17 cellular contexts compared by ENCODE assay signal in genomic region chr15:86833595-86833994, GRCh38.
"Had no signal": no experiment of that assay in that cellular context is flagged by ENCODE, and none has a peak within 500 bp of the region (broad histone marks: within the 10 kb centered on the region; RNA-seq: fewer than 3 reads in every experiment).

No MANE protein-coding gene starts in this region.

- H3K36me3 ChIP-seq: SJSA1 had no signal

- DNase-seq: KBM-7, NCI-H1048, NCI-H1105, NCI-H1417 treated with DMSO at 0.1 percent for 48 hours, NCI-H146, NCI-H1694 treated with DMSO at 0.1 percent for 48 hours, NCI-H1930, NCI-H2081, NCI-H2107, NCI-H2227 treated with DMSO at 0.1 percent for 48 hours, NCI-H526 treated with DMSO at 0.1 percent for 48 hours, NCI-H748 treated with DMSO at 0.1 percent for 48 hours, SIG-M5, SW 1271 had no signal

- H3K27ac ChIP-seq: RWPE1, SJSA1, SK-N-MC had no signal

- H3K4me3 ChIP-seq: SJSA1, SK-N-MC had no signal

- H3K4me1 ChIP-seq: SJSA1 had no signal

- H3K27me3 ChIP-seq: SJSA1 had no signal

- H3K9me3 ChIP-seq: SJSA1 had no signal
